ENCODE assay signal across 9 cellular contexts in the genomic region with DNA sequence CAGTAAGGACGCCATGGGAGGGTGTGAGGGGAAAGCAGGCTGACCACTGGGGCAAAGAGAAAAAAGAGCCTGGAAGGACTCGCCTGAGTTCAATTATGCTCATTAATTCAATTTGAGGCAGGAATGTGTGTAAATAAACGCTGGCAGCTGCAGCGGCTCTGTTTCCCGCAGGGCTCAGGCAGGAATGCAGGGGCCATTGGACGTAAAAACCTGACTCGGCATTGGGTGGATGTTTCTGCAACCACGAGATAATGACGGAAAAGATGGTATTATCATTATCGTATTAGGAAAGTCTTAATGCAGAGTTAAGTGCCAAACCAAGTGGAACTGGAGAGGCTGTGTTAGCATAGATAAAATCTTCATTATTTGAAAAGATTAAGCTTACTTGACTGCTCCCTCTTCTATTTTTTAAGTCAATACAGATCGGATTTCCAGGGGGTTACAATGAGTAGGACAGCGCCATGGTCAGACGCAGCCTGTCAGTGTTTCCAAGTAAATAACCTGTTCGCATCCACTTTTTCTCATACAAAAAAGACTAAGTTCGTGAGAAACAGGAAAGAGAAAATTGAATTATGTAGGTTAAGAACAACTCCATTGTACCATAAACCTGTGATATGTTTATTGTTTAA.
DNase-seq lines count a peak whose midpoint lies in the region; FAIRE-seq and TF ChIP-seq lines count a peak whose summit lies in the region.
"Had no signal": no experiment of that assay in that cellular context is flagged by ENCODE, and none has a peak within 500 bp of the region (broad histone marks: within the 10 kb centered on the region; RNA-seq: fewer than 3 reads in every experiment).

No MANE protein-coding gene starts in this region.

- in situ Hi-C loops in mammary epithelial cell (cut with MboI; ENCODE audit: low sequenced_read_pairs in 2 of 2) = no loop called here

- H3K36me3 ChIP-seq in Loucy (ENCODE audit: insufficient read depth, low read length) = no peaks in the 10 kb centered on the region
- no peaks in the 10 kb centered on the region for H3K36me3 ChIP-seq in fibroblast of lung (ENCODE audit: control insufficient read depth, insufficient read depth, low read length)
- no peaks in the 10 kb centered on the region for H3K36me3 ChIP-seq in mammary epithelial cell (ENCODE audit: insufficient read depth, low read length)

- no peaks in the 10 kb centered on the region for H3K9me2 ChIP-seq in Loucy (replicated peaks; ENCODE audit: low read depth, low read length)

- DNase-seq in NCI-H82 (lab: John Stamatoyannopoulos, UW) (peak; percentile 97), fibroblast of lung (ENCODE audit: low read depth in 2 of 2) (peak; percentile 57 to 90), retina (peak; percentile 80), frontal cortex (ENCODE audit: low spot score in 2 of 2) (no peak), GM19239 (ENCODE audit: insufficient read length, low spot score) (no peak), T-helper 1 cell (no peak), mammary epithelial cell (no peak)
- DNase-seq: stimulated activated CD4-positive, alpha-beta T cell treated with anti-CD3 and anti-CD28 coated beads, Interleukin-1b, Interleukin-23, amount 100 ng/mL, for 48 hours had no signal

- intact Hi-C loops in mammary epithelial cell (cut with micrococcal nuclease) = no loop called here

- H3K27me3 ChIP-seq in Loucy (ENCODE audit: insufficient read depth, low read length, poor library complexity, severe bottlenecking) = no peaks in the 10 kb centered on the region
- no peaks in the 10 kb centered on the region for H3K27me3 ChIP-seq in fibroblast of lung (ENCODE audit: control insufficient read depth, insufficient read depth, low read length)
- H3K27me3 ChIP-seq in mammary epithelial cell (ENCODE audit: insufficient read depth, low read length) = no peaks in the 10 kb centered on the region

- no peaks in the 10 kb centered on the region for H3K79me2 ChIP-seq in Loucy (ENCODE audit: insufficient read depth, low read length)
- H3K79me2 ChIP-seq in fibroblast of lung (ENCODE audit: control insufficient read depth, insufficient read depth, low read length) = no peaks in the 10 kb centered on the region
- no peaks in the 10 kb centered on the region for H3K79me2 ChIP-seq in mammary epithelial cell (ENCODE audit: insufficient read depth, low read length)

- CTCF ChIA-PET in mammary epithelial cell (lab: Charles Lee; ENCODE audit: low non-redundant PET) = no interaction called here

- TF ChIP-seq CTCF in Loucy (conservative IDR thresholded peaks at IDR 0.05; ENCODE audit: low read length) (no peak), fibroblast of lung (conservative IDR thresholded peaks at IDR 0.05 in 1 of 2, IDR thresholded peaks at IDR 0.05 in 1 of 2; ENCODE audit: low read depth in 1 of 2, low read length in 2 of 2) (no peak), mammary epithelial cell (conservative IDR thresholded peaks at IDR 0.05 in 1 of 2, IDR thresholded peaks at IDR 0.05 in 1 of 2; ENCODE audit: extremely low read depth in 1 of 2, insufficient read depth in 1 of 2, low read depth in 1 of 2, low read length in 2 of 2) (no peak)

- no peaks in the 10 kb centered on the region for H3K9me3 ChIP-seq in Loucy (ENCODE audit: insufficient read depth, low read depth, low read length)
- H3K9me3 ChIP-seq in fibroblast of lung (ENCODE audit: control insufficient read depth, insufficient read depth, low read depth, low read length) = no peaks in the 10 kb centered on the region
- no peaks in the 10 kb centered on the region for H3K9me3 ChIP-seq in mammary epithelial cell (replicated peaks; ENCODE audit: insufficient read depth, low read length)

- no peak overlapping the region for H3K27ac ChIP-seq in fibroblast of lung (ENCODE audit: insufficient read depth, low read length)
- H3K27ac ChIP-seq in mammary epithelial cell (ENCODE audit: insufficient read depth, low read depth, low read length) = no peak overlapping the region

- peaks cover 10% of the 10 kb centered on the region; the same call in 1 of the 2 replicates for H3F3A ChIP-seq in Loucy (ENCODE audit: low read depth)

- peak overlapping the region; percentile 78 for H3K4me2 ChIP-seq in Loucy (ENCODE audit: low read depth, low read length, poor library complexity, severe bottlenecking)
- no peak overlapping the region for H3K4me2 ChIP-seq in fibroblast of lung (ENCODE audit: extremely low read depth, insufficient read depth, low read length)
- H3K4me2 ChIP-seq in mammary epithelial cell (ENCODE audit: insufficient read depth, low read depth, low read length) = no peak overlapping the region

- H3K4me1 ChIP-seq in Loucy (ENCODE audit: insufficient read depth, low read length, poor library complexity, severe bottlenecking) = peaks cover 82% of the 10 kb centered on the region
- no peaks in the 10 kb centered on the region for H3K4me1 ChIP-seq in fibroblast of lung (ENCODE audit: control insufficient read depth, extremely low read depth, insufficient read depth, low read length)
- peaks cover 18% of the 10 kb centered on the region for H3K4me1 ChIP-seq in mammary epithelial cell (ENCODE audit: insufficient read depth, low read length)

- BruUV-seq in mammary epithelial cell (replicated peaks; lab: Mats Ljungman, UMichigan) = no TSS peak

- no peak overlapping the region for H2AFZ ChIP-seq in Loucy (ENCODE audit: low read length)
- H2AFZ ChIP-seq in fibroblast of lung (ENCODE audit: low read length) = no peak overlapping the region
- no peak overlapping the region for H2AFZ ChIP-seq in mammary epithelial cell (ENCODE audit: low read depth, low read length)

- WGBS in mammary epithelial cell (ENCODE audit: low coverage, missing lambda C conversion rate) = 52% methylated on average over 15 of the region's 15 CpGs

- H3K9ac ChIP-seq in Loucy (ENCODE audit: low read depth, low read length, poor library complexity, severe bottlenecking) (peak overlapping the region; percentile 68), fibroblast of lung (ENCODE audit: insufficient read depth, low read length) (no peak overlapping the region), mammary epithelial cell (ENCODE audit: insufficient read depth, low read length) (no peak overlapping the region)

- dilution Hi-C loops in mammary epithelial cell (cut with HindIII; ENCODE audit: low sequenced_read_pairs) = no loop called here

- FAIRE-seq in frontal cortex (lab: Jason Lieb, UNC) = no peak
- no peak for FAIRE-seq in GM19239 (lab: Jason Lieb, UNC)

- H3K4me3 ChIP-seq in Loucy (ENCODE audit: low read length, poor library complexity, severe bottlenecking) (peak overlapping the region; percentile 63), fibroblast of lung (replicated peaks in 1 of 4; ENCODE audit: control extremely low read depth in 1 of 4, insufficient read depth in 1 of 4, low read depth in 3 of 4, low read length in 4 of 4) (no peak overlapping the region), mammary epithelial cell (replicated peaks in 1 of 3; ENCODE audit: insufficient read depth in 1 of 3, low read depth in 2 of 3, low read length in 3 of 3) (no peak overlapping the region)

- H4K20me1 ChIP-seq in Loucy (ENCODE audit: insufficient read depth, low read length, poor library complexity, severe bottlenecking) (no peaks in the 10 kb centered on the region), fibroblast of lung (ENCODE audit: control insufficient read depth, extremely low read depth, insufficient read depth, low read length) (no peaks in the 10 kb centered on the region), mammary epithelial cell (ENCODE audit: insufficient read depth, low read length) (no peaks in the 10 kb centered on the region)

Comparison
In these comparisons a context has a peak if more than half of its experiments do, and no peak if none do; other contexts are left out.
1. DNase-seq: peak in NCI-H82 (single experiment), fibroblast of lung (2 of 2) and retina (single experiment); none in frontal cortex (0 of 2), GM19239 (single experiment), T-helper 1 cell (0 of 5) and mammary epithelial cell (single experiment).